In the genomic region with DNA sequence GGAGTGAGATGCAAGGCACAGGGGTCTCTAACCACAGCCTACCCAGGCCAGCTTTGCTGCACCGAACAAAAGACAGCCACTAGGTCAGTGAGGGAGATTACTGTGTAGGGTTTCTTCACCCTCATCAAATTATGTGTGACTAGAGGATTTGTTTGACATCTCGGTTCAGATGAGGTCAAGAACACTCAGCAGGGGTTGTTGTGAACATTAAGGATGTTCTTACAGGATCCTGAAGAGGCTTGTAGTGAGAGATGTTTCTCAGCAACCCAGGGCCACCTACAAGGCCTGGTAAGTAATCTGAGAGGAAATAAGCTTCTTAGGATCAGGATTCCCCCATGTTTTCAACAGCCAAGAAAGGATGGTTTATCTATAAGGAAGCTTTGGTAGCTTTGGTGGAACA, we compare ENCODE assay signal across 18 cellular contexts.
"Had no signal": no experiment of that assay in that cellular context is flagged by ENCODE, and none has a peak within 500 bp of the region (broad histone marks: within the 10 kb centered on the region; RNA-seq: fewer than 3 reads in every experiment).

No MANE protein-coding gene starts in this region.

- ATAC-seq: activated T-helper 17 cell treated with anti-CD3 and anti-CD28 coated beads, Interleukin-2, amount 50 U/mL, for 72 hours; body of pancreas; left cardiac atrium; natural killer cell; right lobe of liver; stimulated activated effector memory CD8-positive, alpha-beta T cell treated with anti-CD3 and anti-CD28 coated beads, Interleukin-12 subunit alpha, Interleukin-12 subunit beta, amount 100 ng/mL, for 72 hours had no signal

- H3K4me1 Mint-ChIP-seq: activated CD4-positive, alpha-beta memory T cell treated with anti-CD3 and anti-CD28 coated beads, Interleukin-2, amount 10 ng/mL, durations not matched to agents 7 days and 5 days; activated T-helper 17 cell treated with anti-CD3 and anti-CD28 coated beads, Interleukin-2, amount 50 U/mL, for 72 hours; stimulated activated effector memory CD8-positive, alpha-beta T cell treated with anti-CD3 and anti-CD28 coated beads, Interleukin-12 subunit alpha, Interleukin-12 subunit beta, amount 100 ng/mL, for 72 hours had no signal

- H3K27me3 ChIP-seq: body of pancreas, ovary, right lobe of liver, stomach had no signal

- H3K4me3 Mint-ChIP-seq: activated CD4-positive, alpha-beta memory T cell treated with anti-CD3 and anti-CD28 coated beads, Interleukin-2, amount 10 ng/mL, durations not matched to agents 7 days and 5 days; activated T-helper 17 cell treated with anti-CD3 and anti-CD28 coated beads, Interleukin-2, amount 50 U/mL, for 72 hours; natural killer cell; stimulated activated effector memory CD8-positive, alpha-beta T cell treated with anti-CD3 and anti-CD28 coated beads, Interleukin-12 subunit alpha, Interleukin-12 subunit beta, amount 100 ng/mL, for 72 hours; type B pancreatic cell had no signal

- H3K4me3 ChIP-seq: body of pancreas, lower lobe of right lung, ovary, right lobe of liver, stomach had no signal

- H3K36me3 Mint-ChIP-seq: natural killer cell; stimulated activated effector memory CD8-positive, alpha-beta T cell treated with anti-CD3 and anti-CD28 coated beads, Interleukin-12 subunit alpha, Interleukin-12 subunit beta, amount 100 ng/mL, for 72 hours; type B pancreatic cell had no signal

- H3K27ac ChIP-seq: body of pancreas, lower lobe of right lung, ovary, right lobe of liver, stomach had no signal

- H3K27ac Mint-ChIP-seq: activated CD4-positive, alpha-beta memory T cell treated with anti-CD3 and anti-CD28 coated beads, Interleukin-2, amount 10 ng/mL, durations not matched to agents 7 days and 5 days; activated T-helper 17 cell treated with anti-CD3 and anti-CD28 coated beads, Interleukin-2, amount 50 U/mL, for 72 hours; natural killer cell; stimulated activated effector memory CD8-positive, alpha-beta T cell treated with anti-CD3 and anti-CD28 coated beads, Interleukin-12 subunit alpha, Interleukin-12 subunit beta, amount 100 ng/mL, for 72 hours; type B pancreatic cell had no signal

- H3K36me3 ChIP-seq: lower lobe of right lung, ovary, right lobe of liver, stomach had no signal

- H3K4me1 ChIP-seq: body of pancreas, lower lobe of right lung, right lobe of liver, stomach had no signal

- DNase-seq: activated CD4-positive, alpha-beta memory T cell treated with anti-CD3 and anti-CD28 coated beads, Interleukin-2, amount 10 ng/mL, durations not matched to agents 7 days and 5 days; activated CD4-positive, alpha-beta T cell treated with anti-CD3 and anti-CD28 coated beads for 48 hours; activated CD4-positive, CD25-positive, alpha-beta regulatory T cell; activated naive CD4-positive, alpha-beta T cell treated with Interleukin-2 at 50 U/mL for 16 hours; activated T-cell treated with anti-CD3 and anti-CD28 coated beads, Interleukin-2, amount 50 U/mL, for 1 hour; body of pancreas; caudate nucleus; left cardiac atrium; lower lobe of right lung; natural killer cell; ovary; right lobe of liver; small intestine; stimulated activated CD4-positive, alpha-beta T cell treated with anti-CD3 and anti-CD28 coated beads, Interleukin-4, amount 100 ng/mL, for 24 hours; stomach had no signal

- H3K27me3 Mint-ChIP-seq: activated CD4-positive, alpha-beta memory T cell treated with anti-CD3 and anti-CD28 coated beads, Interleukin-2, amount 10 ng/mL, durations not matched to agents 7 days and 5 days; activated T-helper 17 cell treated with anti-CD3 and anti-CD28 coated beads, Interleukin-2, amount 50 U/mL, for 72 hours had no signal

- H3K9me3 Mint-ChIP-seq: activated CD4-positive, alpha-beta memory T cell treated with anti-CD3 and anti-CD28 coated beads, Interleukin-2, amount 10 ng/mL, durations not matched to agents 7 days and 5 days; activated T-helper 17 cell treated with anti-CD3 and anti-CD28 coated beads, Interleukin-2, amount 50 U/mL, for 72 hours; stimulated activated effector memory CD8-positive, alpha-beta T cell treated with anti-CD3 and anti-CD28 coated beads, Interleukin-12 subunit alpha, Interleukin-12 subunit beta, amount 100 ng/mL, for 72 hours; type B pancreatic cell had no signal
